Comparison of ENCODE assay signal across 9 cellular contexts in genomic region chr22:38735465-38736256, GRCh38. TPM values are rescaled to one million over a fixed set of nuclear protein-coding genes. Genes with fewer than 3 reads are reported as not detected.
DNase-seq lines count a peak whose midpoint lies in the region; ATAC-seq and TF ChIP-seq lines count a peak whose summit lies in the region.
"Had no signal": no experiment of that assay in that cellular context is flagged by ENCODE, and none has a peak within 500 bp of the region (broad histone marks: within the 10 kb centered on the region; RNA-seq: fewer than 3 reads in every experiment).

No MANE protein-coding gene starts in this region.

- peak overlapping the region; percentile 88 for H3K27ac Mint-ChIP-seq in CD4-positive, alpha-beta T cell
- no peak overlapping the region for H3K27ac Mint-ChIP-seq in neural crest cell (ENCODE audit: unreplicated experiment)

- ATAC-seq in CD4-positive, alpha-beta T cell (ENCODE audit: poor library complexity), result peak; percentile 37
- ATAC-seq in HG03159 (IDR thresholded peaks at IDR 0.05; ENCODE audit: unreplicated experiment) (no peak), HG03378 (IDR thresholded peaks at IDR 0.05; ENCODE audit: unreplicated experiment) (no peak), HG03354 (IDR thresholded peaks at IDR 0.05; ENCODE audit: poor library complexity, severe bottlenecking, unreplicated experiment) (no peak)

- H3K27ac ChIP-seq in CD4-positive, alpha-beta T cell (ENCODE audit: low read depth, low read length), result peak overlapping the region; percentile 43
- H3K27ac ChIP-seq in angular gyrus (ENCODE audit: low read depth, low read length), result peak overlapping the region; percentile 99

- no peak for TF ChIP-seq CTCF in CD4-positive, alpha-beta T cell (IDR thresholded peaks at IDR 0.05)
- TF ChIP-seq CTCF in neural crest cell (conservative IDR thresholded peaks at IDR 0.05), result no peak

- H3K9me3 Mint-ChIP-seq in CD4-positive, alpha-beta T cell, result no peaks in the 10 kb centered on the region
- no peaks in the 10 kb centered on the region for H3K9me3 Mint-ChIP-seq in neural crest cell

- intact Hi-C loops in CD4-positive, alpha-beta T cell (cut with DNase I, micrococcal nuclease), result loop anchor here in 1 of 2 experiments (2.0 kb wide), 1 partner anchor 13 kb away; no protein-coding TSS in a partner anchor

- H3K4me1 Mint-ChIP-seq in CD4-positive, alpha-beta T cell (ENCODE audit: low read depth), result peaks cover 62% of the 10 kb centered on the region
- H3K4me1 Mint-ChIP-seq in neural crest cell, result no peaks in the 10 kb centered on the region

- H3K4me3 Mint-ChIP-seq in CD4-positive, alpha-beta T cell, result peak overlapping the region; percentile 52
- peak overlapping the region; percentile 34 for H3K4me3 Mint-ChIP-seq in neural crest cell

- no peaks in the 10 kb centered on the region for H3K9me3 ChIP-seq in CD4-positive, alpha-beta T cell (ENCODE audit: control insufficient read depth, low read length)

- DNase-seq in CD4-positive, alpha-beta T cell, result peak in 1 of 10 experiments; percentile 26
- DNase-seq in neural crest cell (ENCODE audit: low read depth, low spot score), result no peak
- DNase-seq in NCI-H1092 treated with DMSO at 0.1 percent for 48 hours (lab: John Stamatoyannopoulos, UW), result no peak
- DNase-seq: EL had no signal

- POLR2A ChIA-PET in CD4-positive, alpha-beta T cell (lab: Charles Lee), result interaction anchor here (0.8 to 21.7 kb wide), 8 partner anchors 11 to 108 kb away, joined by 3 to 752 read pairs (median 6); partner anchors contain the start of genes GTPBP1, SUN2 and TOMM22

- TF ChIP-seq POLR2A in GM15510 (IDR thresholded peaks at IDR 0.05; ENCODE audit: borderline replicate concordance, extremely low read depth, insufficient read length), result peak; percentile 13

- H3K27me3 Mint-ChIP-seq in CD4-positive, alpha-beta T cell, result no peaks in the 10 kb centered on the region
- H3K27me3 Mint-ChIP-seq in neural crest cell (ENCODE audit: low read depth), result no peaks in the 10 kb centered on the region

- CTCF ChIA-PET in CD4-positive, alpha-beta T cell (lab: Charles Lee), result interaction anchor here (1.4 kb wide), 1 partner anchor 18 kb away, joined by 4 read pairs; no protein-coding TSS in a partner anchor

- no peaks in the 10 kb centered on the region for H3K27me3 ChIP-seq in CD4-positive, alpha-beta T cell (ENCODE audit: control insufficient read depth, insufficient read depth, low read length)

- H3K36me3 Mint-ChIP-seq in CD4-positive, alpha-beta T cell (ENCODE audit: low read depth), result peaks cover 97% of the 10 kb centered on the region
- peaks cover 9% of the 10 kb centered on the region for H3K36me3 Mint-ChIP-seq in neural crest cell (ENCODE audit: low read depth)

RNA-seq across cellular contexts. Expression of gene SUN2, which starts 20.1 kb away (rescaled TPM):
- total RNA-seq in CD4-positive, alpha-beta T cell, result 100 to 1,000 TPM; 440 to 453 TPM
- total RNA-seq in neural crest cell, result 39.0 and 41.7 TPM in 2 replicates

RNA-seq across cellular contexts. Expression of gene GTPBP1, which starts 29.9 kb away (rescaled TPM):
- 100 to 1,000 TPM; 263 to 272 TPM for total RNA-seq in CD4-positive, alpha-beta T cell
- total RNA-seq in neural crest cell, result 73.3 and 75.6 TPM in 2 replicates

RNA-seq across cellular contexts. Expression of gene JOSD1, which starts 34.9 kb away (rescaled TPM):
- 100 to 1,000 TPM; 303 to 307 TPM for total RNA-seq in CD4-positive, alpha-beta T cell
- 50.5 and 51.8 TPM in 2 replicates for total RNA-seq in neural crest cell

RNA-seq across cellular contexts. Expression of gene TOMM22, which starts 53.9 kb away (rescaled TPM):
- total RNA-seq in CD4-positive, alpha-beta T cell, result 10 to 100 TPM; 53.7 to 54.8 TPM
- total RNA-seq in neural crest cell, result 105 and 107 TPM in 2 replicates

RNA-seq across cellular contexts. Expression of gene DNAL4, which starts 58.3 kb away (rescaled TPM):
- 1 to 10 TPM; 1.9 to 2.7 TPM for total RNA-seq in CD4-positive, alpha-beta T cell
- total RNA-seq in neural crest cell, result 18.0 and 18.9 TPM in 2 replicates

Comparison
In these comparisons a context has a peak if more than half of its experiments do, and no peak if none do; other contexts are left out.
1. RNA of gene SUN2, which starts 20.1 kb away (total RNA-seq): 440 to 453 TPM in CD4-positive, alpha-beta T cell; 39.0 to 41.7 TPM in neural crest cell; every median in the first group is over 10 times any median in the second.